ENCODE assay signal across 26 cellular contexts in the genomic region with DNA sequence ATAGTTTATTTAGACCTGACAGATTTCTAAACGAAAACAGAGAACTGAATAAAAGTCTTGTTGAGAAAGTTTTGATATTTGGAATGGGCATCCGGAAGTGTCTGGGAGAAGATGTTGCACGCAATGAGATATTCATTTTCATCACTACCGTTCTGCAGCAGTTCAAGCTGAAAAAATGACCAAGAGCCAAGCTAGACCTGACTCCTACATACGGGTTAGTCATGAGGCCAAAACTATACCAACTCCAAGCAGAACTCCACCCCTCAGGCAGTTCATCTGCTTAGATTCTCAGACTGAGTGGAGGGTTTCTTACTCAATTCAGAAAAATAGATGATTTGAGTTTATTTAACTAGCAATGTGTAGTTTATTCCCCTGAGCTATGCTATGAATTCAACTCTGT.
"Had no signal": no experiment of that assay in that cellular context is flagged by ENCODE, and none has a peak within 500 bp of the region (broad histone marks: within the 10 kb centered on the region; RNA-seq: fewer than 3 reads in every experiment).

No MANE protein-coding gene starts in this region.

- DNase-seq: islet precursor cell; left ventricle myocardium inferior; midbrain; mucosa of descending colon; naive thymus-derived CD4-positive, alpha-beta T cell; occipital lobe; ovary; right lobe of liver; stimulated activated CD4-positive, alpha-beta T cell treated with anti-CD3 and anti-CD28 coated beads, Interleukin-1b, Interleukin-23, amount 100 ng/mL, for 48 hours; stimulated activated CD4-positive, alpha-beta T cell treated with anti-CD3 and anti-CD28 coated beads, Interleukin-2, amount 100 ng/mL, for 48 hours; stimulated activated CD4-positive, alpha-beta T cell treated with anti-CD3 and anti-CD28 coated beads, Interleukin-4, amount 100 ng/mL, for 4 hours; stimulated activated CD8-positive, alpha-beta memory T cell treated with anti-CD3 and anti-CD28 coated beads, Interleukin-4, amount 100 ng/mL, for 48 hours; stimulated activated naive CD4-positive, alpha-beta T cell treated with Interleukin-2 at 50 U/mL for 16 hours; stimulated activated naive CD8-positive, alpha-beta T cell treated with anti-CD3 and anti-CD28 coated beads, Interleukin-15, amount 100 ng/mL, for 72 hours; substantia nigra; uterus had no signal

- H3K27me3 Mint-ChIP-seq: stimulated activated memory B cell treated with anti-CD40 and anti-IgM and Interleukin-4, amounts not matched to agents 10 μg/mL and 1 μg/mL and 100 μg/mL, for 72 hours; type B pancreatic cell had no signal

- H3K27me3 ChIP-seq: neural progenitor cell, neutrophil, ovary, right atrium auricular region, right lobe of liver, tibial nerve, uterus had no signal

- H3K4me1 ChIP-seq: right atrium auricular region, tibial nerve, uterus had no signal

- H3K4me3 Mint-ChIP-seq: memory B cell; naive thymus-derived CD4-positive, alpha-beta T cell; nephron; neural progenitor cell; stimulated activated memory B cell treated with anti-CD40 and anti-IgM and Interleukin-4, amounts not matched to agents 10 μg/mL and 1 μg/mL and 100 μg/mL, for 72 hours; stimulated activated naive CD8-positive, alpha-beta T cell treated with anti-CD3 and anti-CD28 coated beads, Interleukin-15, amount 100 ng/mL, for 72 hours; type B pancreatic cell had no signal

- H3K4me2 ChIP-seq: neural progenitor cell, smooth muscle cell had no signal

- H3K4me1 Mint-ChIP-seq: memory B cell; naive thymus-derived CD4-positive, alpha-beta T cell; nephron; stimulated activated memory B cell treated with anti-CD40 and anti-IgM and Interleukin-4, amounts not matched to agents 10 μg/mL and 1 μg/mL and 100 μg/mL, for 72 hours; stimulated activated naive CD8-positive, alpha-beta T cell treated with anti-CD3 and anti-CD28 coated beads, Interleukin-15, amount 100 ng/mL, for 72 hours had no signal

- H2AFZ ChIP-seq: neural progenitor cell had no signal

- H3K4me3 ChIP-seq: left ventricle myocardium inferior, mucosa of descending colon, neural progenitor cell, ovary, right atrium auricular region, right lobe of liver, smooth muscle cell, tibial nerve, uterus had no signal

- H3K27ac ChIP-seq: left ventricle myocardium inferior, neural progenitor cell, neutrophil, ovary, right atrium auricular region, right lobe of liver, tibial nerve, uterus had no signal

- H3K9me3 Mint-ChIP-seq: memory B cell; naive thymus-derived CD4-positive, alpha-beta T cell; nephron; neural progenitor cell; stimulated activated memory B cell treated with anti-CD40 and anti-IgM and Interleukin-4, amounts not matched to agents 10 μg/mL and 1 μg/mL and 100 μg/mL, for 72 hours; stimulated activated naive CD8-positive, alpha-beta T cell treated with anti-CD3 and anti-CD28 coated beads, Interleukin-15, amount 100 ng/mL, for 72 hours; type B pancreatic cell had no signal

- H3K36me3 ChIP-seq: left ventricle myocardium inferior, neural progenitor cell, neutrophil, ovary, right atrium auricular region, right lobe of liver, tibial nerve, uterus had no signal

- ATAC-seq: mucosa of descending colon; naive thymus-derived CD4-positive, alpha-beta T cell; right lobe of liver; stimulated activated memory B cell treated with anti-CD40 and anti-IgM and Interleukin-4, amounts not matched to agents 10 μg/mL and 1 μg/mL and 100 μg/mL, for 72 hours; stimulated activated naive CD8-positive, alpha-beta T cell treated with anti-CD3 and anti-CD28 coated beads, Interleukin-15, amount 100 ng/mL, for 72 hours had no signal

- H3K9me3 ChIP-seq: left ventricle myocardium inferior, mucosa of descending colon, neutrophil, ovary, right atrium auricular region, right lobe of liver, tibial nerve, uterus had no signal

- H3K27ac Mint-ChIP-seq: memory B cell; naive thymus-derived CD4-positive, alpha-beta T cell; nephron; neural progenitor cell; progenitor cell of endocrine pancreas; stimulated activated memory B cell treated with anti-CD40 and anti-IgM and Interleukin-4, amounts not matched to agents 10 μg/mL and 1 μg/mL and 100 μg/mL, for 72 hours; stimulated activated naive CD8-positive, alpha-beta T cell treated with anti-CD3 and anti-CD28 coated beads, Interleukin-15, amount 100 ng/mL, for 72 hours; type B pancreatic cell had no signal

- H3K36me3 Mint-ChIP-seq: memory B cell; naive thymus-derived CD4-positive, alpha-beta T cell; neural progenitor cell; stimulated activated memory B cell treated with anti-CD40 and anti-IgM and Interleukin-4, amounts not matched to agents 10 μg/mL and 1 μg/mL and 100 μg/mL, for 72 hours; type B pancreatic cell had no signal
